ENCODE assay signal across 8 cellular contexts in genomic region chr6:116253188-116253504, GRCh38. TPM values are rescaled to one million over a fixed set of nuclear protein-coding genes. Genes with fewer than 3 reads are reported as not detected.
DNase-seq lines count a peak whose midpoint lies in the region; ATAC-seq, FAIRE-seq and TF ChIP-seq lines count a peak whose summit lies in the region.

No MANE protein-coding gene starts in this region.

- CTCF ChIA-PET in H1 (lab: Charles Lee; ENCODE audit: partially characterized antibody) = interaction anchor here (1.4 to 2.1 kb wide), 4 partner anchors 15 to 308 kb away, joined by 4 to 12 read pairs (median 5); no protein-coding TSS in a partner anchor
- CTCF ChIA-PET in naive thymus-derived CD4-positive, alpha-beta T cell (lab: Charles Lee) = no interaction called here

- H3K4me1 Mint-ChIP-seq in naive thymus-derived CD4-positive, alpha-beta T cell = peaks cover 9 to 49% (median 27%) of the 10 kb centered on the region in 7 donors

- TF ChIP-seq EP300 in H1 (IDR thresholded peaks at IDR 0.05; ENCODE audit: borderline replicate concordance in 1 of 2, low read depth in 2 of 2, low read length in 2 of 2) = no peak

- no peak overlapping the region for H4K91ac ChIP-seq in H1 (replicated peaks; ENCODE audit: insufficient read length, low read length)

- DNase-seq in H1 (ENCODE audit: low read depth in 1 of 2, low spot score in 2 of 2) (no peak), SHP77 (lab: John Stamatoyannopoulos, UW) (no peak), hippocampal formation (lab: John Stamatoyannopoulos, UW) (no peak)
- no peak for DNase-seq in naive thymus-derived CD4-positive, alpha-beta T cell

- TF ChIP-seq CTCF in H1 (IDR thresholded peaks at IDR 0.05; ENCODE audit: control extremely low read depth in 1 of 3, insufficient read depth in 1 of 3, low read depth in 1 of 3, low read length in 3 of 3) = no peak

- H2BK120ac ChIP-seq in H1 (replicated peaks; ENCODE audit: low read depth, low read length) = no peak overlapping the region

- H3K4me3 Mint-ChIP-seq in naive thymus-derived CD4-positive, alpha-beta T cell = no peak overlapping the region

- H3K18ac ChIP-seq in H1 (ENCODE audit: extremely low read depth, low read length) = peak overlapping the region; percentile 32; the same call in 1 of the 2 replicates

- ATAC-seq in naive thymus-derived CD4-positive, alpha-beta T cell = no peak
- ATAC-seq in GM18517 (IDR thresholded peaks at IDR 0.05; ENCODE audit: unreplicated experiment) (no peak), HG02884 (IDR thresholded peaks at IDR 0.05; ENCODE audit: unreplicated experiment) (no peak)

- no peaks in the 10 kb centered on the region for H3K27me3 Mint-ChIP-seq in naive thymus-derived CD4-positive, alpha-beta T cell

- no peak overlapping the region for H2BK15ac ChIP-seq in H1 (ENCODE audit: low read length)

- no peak overlapping the region for H3K4ac ChIP-seq in H1 (replicated peaks; ENCODE audit: insufficient read length, low read depth, low read length)

- peak overlapping the region in 3 of 4 experiments; percentile 73 to 87 (median 86); a peak in 5 of 7 replicates for H3K9ac ChIP-seq in H1 (replicated peaks in 1 of 4; ENCODE audit: extremely low read depth in 1 of 4, low read depth in 3 of 4, low read length in 3 of 4)

- no peak overlapping the region for H4K5ac ChIP-seq in H1 (ENCODE audit: insufficient read length, low read depth, low read length)

- TF ChIP-seq RAD21 in H1 (IDR thresholded peaks at IDR 0.05 in 1 of 2, conservative IDR thresholded peaks at IDR 0.05 in 1 of 2; ENCODE audit: low read depth in 2 of 2, low read length in 2 of 2) = no peak

- no peak overlapping the region for H3K27ac Mint-ChIP-seq in naive thymus-derived CD4-positive, alpha-beta T cell

- no peak overlapping the region for H3K56ac ChIP-seq in H1 (replicated peaks; ENCODE audit: insufficient read length, low read depth, low read length)

- H3K4me2 ChIP-seq in H1 (ENCODE audit: insufficient read depth in 1 of 2, low read depth in 2 of 2, low read length in 2 of 2) = peak overlapping the region; percentile 81 to 91

- H2AK5ac ChIP-seq in H1 (ENCODE audit: low read depth, low read length) = no peak overlapping the region

- no peaks in the 10 kb centered on the region for H3K36me3 ChIP-seq in ACC112 (ENCODE audit: insufficient read depth, low read length)
- peaks cover 15% of the 10 kb centered on the region; the same call in 1 of the 2 replicates for H3K36me3 ChIP-seq in KOPT-K1 (ENCODE audit: insufficient read depth, low read length)
- peaks cover 0 to 3% (median 0%) of the 10 kb centered on the region in 4 experiments; a peak in 1 of 8 replicates for H3K36me3 ChIP-seq in H1 (ENCODE audit: control insufficient read depth in 2 of 4, insufficient read depth in 4 of 4, low read length in 3 of 4)
- H3K36me3 ChIP-seq in naive thymus-derived CD4-positive, alpha-beta T cell (ENCODE audit: control insufficient read depth in 2 of 3, insufficient read depth in 3 of 3, low read length in 3 of 3) = no peaks in the 10 kb centered on the region

- peaks cover 14% of the 10 kb centered on the region; the same call in 1 of the 2 replicates for H3K79me1 ChIP-seq in H1 (ENCODE audit: low read depth, low read length)

- no peak overlapping the region for H2BK20ac ChIP-seq in H1 (ENCODE audit: low read length)

- H3K14ac ChIP-seq in H1 (ENCODE audit: insufficient read length) = no peak overlapping the region

- H3K23me2 ChIP-seq in H1 (ENCODE audit: low read depth, low read length) = peaks cover 9% of the 10 kb centered on the region; the same call in 1 of the 2 replicates

- no peaks in the 10 kb centered on the region for H4K20me1 ChIP-seq in H1 (replicated peaks in 1 of 2; ENCODE audit: control insufficient read depth in 1 of 2, insufficient read depth in 2 of 2, low read length in 2 of 2)

- H2BK12ac ChIP-seq in H1 (ENCODE audit: low read depth, low read length) = peak overlapping the region; percentile 35; the same call in 1 of the 2 replicates

- TF ChIP-seq POLR2A in H1 (IDR thresholded peaks at IDR 0.05; ENCODE audit: control extremely low read depth in 1 of 2, low read depth in 2 of 2, low read length in 2 of 2) = peak; percentile 17 to 42; a peak in 1 of 3 replicates

- POLR2A ChIA-PET in H1 (lab: Charles Lee; ENCODE audit: partially characterized antibody) = interaction anchor here (0.9 to 5.7 kb wide), 9 partner anchors 10 to 243 kb away, joined by 3 to 47 read pairs (median 7); partner anchors contain the start of gene TSPYL1
- POLR2A ChIA-PET in naive thymus-derived CD4-positive, alpha-beta T cell (lab: Charles Lee) = interaction anchor here (0.7 to 7.3 kb wide), 8 partner anchors 9 to 318 kb away, joined by 3 to 67 read pairs (median 5); partner anchors contain the start of genes NT5DC1, RWDD1 and TSPYL1

- WGBS in H1 (ENCODE audit: extremely low coverage in 1 of 2, insufficient coverage in 1 of 2, insufficient read length in 1 of 2, insufficient replicate concordance in 2 of 2, low coverage in 1 of 2, low lambda C conversion rate in 2 of 2, missing lambda C conversion rate in 1 of 2), 2 experiments = 72% methylated on average over 11 of the region's 11 CpGs; no CpG with 5 or more reads in 1 of the 2 experiments

- H2AFZ ChIP-seq in ACC112 (ENCODE audit: low read length, unreplicated experiment) (peak overlapping the region; percentile 95), H1 (ENCODE audit: low read length) (no peak overlapping the region)

- no peaks in the 10 kb centered on the region for H3K27me3 ChIP-seq in ACC112 (ENCODE audit: insufficient read depth, low read length)
- H3K27me3 ChIP-seq in H1 (replicated peaks in 1 of 4; ENCODE audit: control insufficient read depth in 3 of 4, extremely low read depth in 1 of 4, insufficient read depth in 3 of 4, low read length in 3 of 4) = no peaks in the 10 kb centered on the region
- no peaks in the 10 kb centered on the region for H3K27me3 ChIP-seq in naive thymus-derived CD4-positive, alpha-beta T cell (ENCODE audit: control insufficient read depth in 2 of 2, insufficient read depth in 2 of 2, low read length in 2 of 2)

- no peak for FAIRE-seq in H1 (lab: Jason Lieb, UNC)

- H3K23ac ChIP-seq in H1 (ENCODE audit: insufficient read length) = no peak overlapping the region

- peaks cover 44% of the 10 kb centered on the region for H3K4me1 ChIP-seq in ACC112 (ENCODE audit: control insufficient read depth, insufficient read depth, low read length, unreplicated experiment)
- peaks cover 7 to 21% (median 18%) of the 10 kb centered on the region in 4 experiments for H3K4me1 ChIP-seq in H1 (replicated peaks in 1 of 4; ENCODE audit: control insufficient read depth in 3 of 4, insufficient read depth in 4 of 4, low read length in 3 of 4)
- H3K4me1 ChIP-seq in naive thymus-derived CD4-positive, alpha-beta T cell (ENCODE audit: control insufficient read depth in 2 of 2, insufficient read depth in 2 of 2, low read length in 2 of 2) = peaks cover 27 to 36% of the 10 kb centered on the region in 2 donors

- H3K79me2 ChIP-seq in ACC112 (ENCODE audit: control insufficient read depth, insufficient read depth, low read length, unreplicated experiment) (peaks cover 64% of the 10 kb centered on the region), H1 (ENCODE audit: control insufficient read depth in 1 of 2, insufficient read depth in 2 of 2, low read length in 2 of 2) (peaks cover 0 to 48% of the 10 kb centered on the region in 2 experiments; a peak in 2 of 4 replicates)

- no peaks in the 10 kb centered on the region for H3K9me3 ChIP-seq in KOPT-K1 (ENCODE audit: insufficient read depth, low read length, poor library complexity, severe bottlenecking)
- H3K9me3 ChIP-seq in H1 (ENCODE audit: insufficient read depth in 2 of 2, low read depth in 1 of 2, low read length in 1 of 2) = no peaks in the 10 kb centered on the region
- no peaks in the 10 kb centered on the region for H3K9me3 ChIP-seq in naive thymus-derived CD4-positive, alpha-beta T cell (ENCODE audit: control insufficient read depth in 2 of 3, low read length in 3 of 3)

- intact Hi-C loops in naive thymus-derived CD4-positive, alpha-beta T cell (cut with micrococcal nuclease) = loop anchor here (5.0 to 10.0 kb wide), 3 partner anchors 414 to 1352 kb away; partner anchors contain the start of genes DCBLD1 (in 1 of the 2), GOPC (in 1 of the 2) and ZUP1 (in 1 of the 2)

- peaks cover 0 to 4% (median 0%) of the 10 kb centered on the region in 11 donors for H3K9me3 Mint-ChIP-seq in naive thymus-derived CD4-positive, alpha-beta T cell

- H2BK5ac ChIP-seq in H1 (ENCODE audit: low read depth, low read length) = 0 out of 2 replicates have a peak overlapping the region, but pooled peaks have one; percentile 60

- peak overlapping the region; percentile 94 for H4K8ac ChIP-seq in H1 (ENCODE audit: extremely low read depth, insufficient read depth, low read length)

- H3K27ac ChIP-seq in ACC112 (ENCODE audit: low read depth, low read length) (peak overlapping the region; percentile 87), KOPT-K1 (ENCODE audit: low read depth, low read length, poor library complexity, severe bottlenecking) (peak overlapping the region; percentile 75), H1 (ENCODE audit: low read depth, low read length) (0 out of 2 replicates have a peak overlapping the region, but pooled peaks have one; percentile 42)
- H3K27ac ChIP-seq in naive thymus-derived CD4-positive, alpha-beta T cell (ENCODE audit: low read depth, low read length) = peak overlapping the region; percentile 97

- peak overlapping the region; percentile 92 for H3K4me3 ChIP-seq in ACC112 (ENCODE audit: low read depth, low read length)
- H3K4me3 ChIP-seq in H1 (ENCODE audit: extremely low read depth in 1 of 4, insufficient read depth in 2 of 4, low read depth in 3 of 4, low read length in 4 of 4) = peak overlapping the region; percentile 81 to 95 (median 88)
- H3K4me3 ChIP-seq in naive thymus-derived CD4-positive, alpha-beta T cell (ENCODE audit: low read length) = peak overlapping the region; percentile 80

- peaks cover 0 to 11% (median 5%) of the 10 kb centered on the region in 5 donors for H3K36me3 Mint-ChIP-seq in naive thymus-derived CD4-positive, alpha-beta T cell

RNA-seq across cellular contexts. Expression of gene TSPYL4, which starts 0.7 kb away (rescaled TPM):
- 22.6 and 23.3 TPM in 2 replicates for total RNA-seq in H1 (2021; fragmentation: NEBNext Ultra II Directional; extraction: Animal tissue kit (Norgen Biotek cat#: 25700))
- polyA plus RNA-seq in H1 (2011; rRNA removed) = 16.7 and 20.5 TPM in 2 replicates
- polyA plus RNA-seq in H1 (2011; cell fraction: cytosol; rRNA removed) = 20.5 TPM
- 14.2 TPM for polyA plus RNA-seq in H1 (2011; cell fraction: nucleus; rRNA removed)
- polyA plus RNA-seq in H1 (2012, experiment 1 of 2) = 12.8 to 18.6 TPM (median 15.6 TPM) in 4 replicates
- polyA plus RNA-seq in H1 (2012, experiment 2 of 2) = 8.5 TPM
- 13.0 TPM for polyA plus RNA-seq in H1 (2013, experiment 1 of 2)
- 11.7 TPM for polyA plus RNA-seq in H1 (2013, experiment 2 of 2)
- polyA minus RNA-seq in H1 (2011; rRNA and poly(A)+ RNA removed) = 26.7 and 30.5 TPM in 2 replicates
- polyA minus RNA-seq in H1 (2011; cell fraction: cytosol; rRNA and poly(A)+ RNA removed) = 11.4 TPM
- polyA minus RNA-seq in H1 (2011; cell fraction: nucleus; rRNA and poly(A)+ RNA removed) = 16.5 TPM
- total RNA-seq in naive thymus-derived CD4-positive, alpha-beta T cell = 10 to 100 TPM; 18.2 to 58.2 (median 21.5) TPM
- polyA plus RNA-seq in naive thymus-derived CD4-positive, alpha-beta T cell = 10 to 100 TPM in 1 of 2 donors, 1 to 10 TPM in 1; 9.7 to 19.3 TPM

RNA-seq across cellular contexts. Expression of gene TSPYL1, which starts 26.6 kb away (rescaled TPM):
- total RNA-seq in H1 (2021; fragmentation: NEBNext Ultra II Directional; extraction: Animal tissue kit (Norgen Biotek cat#: 25700)) = 77.9 and 79.1 TPM in 2 replicates
- polyA plus RNA-seq in H1 (2011; rRNA removed) = 31.5 and 33.2 TPM in 2 replicates
- polyA plus RNA-seq in H1 (2011; cell fraction: cytosol; rRNA removed) = 27.3 TPM
- polyA plus RNA-seq in H1 (2011; cell fraction: nucleus; rRNA removed) = 19.8 TPM
- polyA plus RNA-seq in H1 (2012, experiment 1 of 2) = 36.6 to 49.2 TPM (median 41.4 TPM) in 4 replicates
- 19.4 TPM for polyA plus RNA-seq in H1 (2012, experiment 2 of 2)
- 35.9 TPM for polyA plus RNA-seq in H1 (2013, experiment 1 of 2)
- polyA plus RNA-seq in H1 (2013, experiment 2 of 2) = 35.1 TPM
- 86.5 and 91.0 TPM in 2 replicates for polyA minus RNA-seq in H1 (2011; rRNA and poly(A)+ RNA removed)
- polyA minus RNA-seq in H1 (2011; cell fraction: cytosol; rRNA and poly(A)+ RNA removed) = 37.2 TPM
- polyA minus RNA-seq in H1 (2011; cell fraction: nucleus; rRNA and poly(A)+ RNA removed) = 34.1 TPM
- 100 to 1,000 TPM in 3 of 5 experiments, 10 to 100 TPM in 2; 42.8 to 226 (median 104) TPM for total RNA-seq in naive thymus-derived CD4-positive, alpha-beta T cell
- 10 to 100 TPM; 34.9 to 43.9 TPM for polyA plus RNA-seq in naive thymus-derived CD4-positive, alpha-beta T cell

Comparison
In these comparisons a context has a peak if more than half of its experiments do, and no peak if none do; other contexts are left out.
1. H3K27ac ChIP-seq: peak in every context shown above with its lines; median percentile 97 in naive thymus-derived CD4-positive, alpha-beta T cell; 87 in ACC112; 75 in KOPT-K1; 42 in H1.